Comparison of ENCODE assay signal across 21 cellular contexts in the genomic region with DNA sequence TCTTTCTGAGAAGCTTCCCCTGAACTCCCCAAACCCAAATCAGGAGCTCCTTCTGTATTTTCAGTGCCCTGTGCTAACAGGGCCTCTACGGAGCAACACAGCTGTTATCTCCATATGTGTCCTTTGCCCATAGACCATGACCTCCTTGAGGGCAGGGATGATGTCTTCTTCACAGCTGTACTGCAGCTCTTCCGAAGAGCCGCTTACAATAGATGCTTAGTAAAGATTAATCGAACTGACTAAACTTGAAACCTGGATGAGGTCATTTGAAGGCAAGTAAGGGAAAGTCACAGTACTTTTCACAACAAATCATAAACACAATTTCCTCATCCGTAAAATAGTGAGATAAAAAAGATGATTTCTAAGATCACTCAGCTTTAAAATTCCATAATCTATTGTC.
"Had no signal": no experiment of that assay in that cellular context is flagged by ENCODE, and none has a peak within 500 bp of the region (broad histone marks: within the 10 kb centered on the region; RNA-seq: fewer than 3 reads in every experiment).

No MANE protein-coding gene starts in this region.

- DNase-seq: effector CD4-positive, alpha-beta T cell; endodermal cell; foreskin melanocyte; left colon; left ventricle myocardium superior; mesenchymal stem cell; midbrain; naive B cell; occipital lobe; right cardiac atrium; stimulated activated CD4-positive, alpha-beta T cell treated with anti-CD3 and anti-CD28 coated beads, Interleukin-4, amount 100 ng/mL, for 24 hours; tibial artery; upper lobe of left lung had no signal

- H3K4me1 ChIP-seq: uterus had no signal

- H3K27ac ChIP-seq: hepatocyte, pancreas, tibial artery, upper lobe of left lung, uterus had no signal

- H3K36me3 Mint-ChIP-seq: naive B cell; stimulated activated memory B cell treated with anti-CD40 and anti-IgM and Interleukin-4, amounts not matched to agents 10 μg/mL and 1 μg/mL and 100 μg/mL, for 72 hours had no signal

- ATAC-seq: left colon; left ventricle myocardium superior; pancreas; right cardiac atrium; stimulated activated memory B cell treated with anti-CD40 and anti-IgM and Interleukin-4, amounts not matched to agents 10 μg/mL and 1 μg/mL and 100 μg/mL, for 72 hours had no signal

- FAIRE-seq: pancreas had no signal

- H3K4me3 ChIP-seq: hepatocyte, lung, pancreas, tibial artery, upper lobe of left lung, uterus had no signal

- H3K27ac Mint-ChIP-seq: endodermal cell; naive B cell; nephron; progenitor cell of endocrine pancreas; stimulated activated memory B cell treated with anti-CD40 and anti-IgM and Interleukin-4, amounts not matched to agents 10 μg/mL and 1 μg/mL and 100 μg/mL, for 72 hours; stimulated activated naive CD8-positive, alpha-beta T cell treated with anti-CD3 and anti-CD28 coated beads, Interleukin-15, Interleukin-2, amounts not matched to agents 100 ng/mL and 50 ng/mL, for 24 hours had no signal

- H3K4me3 Mint-ChIP-seq: endodermal cell; nephron; stimulated activated memory B cell treated with anti-CD40 and anti-IgM and Interleukin-4, amounts not matched to agents 10 μg/mL and 1 μg/mL and 100 μg/mL, for 72 hours; stimulated activated naive CD8-positive, alpha-beta T cell treated with anti-CD3 and anti-CD28 coated beads, Interleukin-15, Interleukin-2, amounts not matched to agents 100 ng/mL and 50 ng/mL, for 24 hours had no signal

- H3K9me3 Mint-ChIP-seq: endodermal cell; naive B cell; nephron; stimulated activated memory B cell treated with anti-CD40 and anti-IgM and Interleukin-4, amounts not matched to agents 10 μg/mL and 1 μg/mL and 100 μg/mL, for 72 hours; stimulated activated naive CD8-positive, alpha-beta T cell treated with anti-CD3 and anti-CD28 coated beads, Interleukin-15, Interleukin-2, amounts not matched to agents 100 ng/mL and 50 ng/mL, for 24 hours had no signal

- H3K36me3 ChIP-seq: pancreas, tibial artery, upper lobe of left lung, uterus had no signal

- H3K27me3 ChIP-seq: uterus had no signal

- H3K9me3 ChIP-seq: pancreas, tibial artery, upper lobe of left lung, uterus had no signal
